13 cellular contexts compared by ENCODE assay signal in the genomic region with DNA sequence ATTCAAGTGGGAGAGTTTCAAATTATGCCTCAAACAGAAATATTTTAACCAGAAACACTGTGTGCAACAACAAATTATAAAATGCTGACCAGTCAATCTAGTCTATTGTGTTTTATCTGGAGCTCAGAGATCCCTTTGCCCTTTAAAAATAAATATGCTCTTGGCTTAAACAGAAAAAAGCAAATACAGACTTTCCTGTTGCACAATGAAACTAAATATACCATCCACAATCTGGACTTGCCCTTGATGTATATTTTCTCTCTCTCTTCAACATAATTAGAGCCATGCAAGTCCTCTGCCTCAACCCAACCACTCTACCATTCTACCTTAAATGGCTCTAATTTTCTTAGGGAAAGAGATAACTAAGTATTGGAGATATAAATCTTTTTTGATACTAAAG.
"Had no signal": no experiment of that assay in that cellular context is flagged by ENCODE, and none has a peak within 500 bp of the region (broad histone marks: within the 10 kb centered on the region; RNA-seq: fewer than 3 reads in every experiment).

No MANE protein-coding gene starts in this region.

- H3K27me3 ChIP-seq: spleen had no signal

- H3K4me1 ChIP-seq: psoas muscle, suprapubic skin had no signal

- DNase-seq: activated CD4-positive, alpha-beta T cell treated with anti-CD3 and anti-CD28 coated beads, Interleukin-2, amount 50 U/mL, for 4 hours; activated CD4-positive, CD25-positive, alpha-beta regulatory T cell treated with anti-CD3 and anti-CD28 coated beads, Interleukin-2, amount 50 U/mL, for 72 hours; activated effector memory CD4-positive, alpha-beta T cell treated with Interleukin-2 at 50 U/mL for 16 hours; activated T-cell treated with anti-CD3 and anti-CD28 coated beads, Interleukin-2, amount 50 U/mL, for 1 hour; amygdala; erythroblast; psoas muscle; spleen; stimulated activated CD4-positive, alpha-beta T cell treated with anti-CD3 and anti-CD28 coated beads, Interleukin-1b, Interleukin-23, amount 100 ng/mL, for 48 hours; stimulated activated naive CD4-positive, alpha-beta T cell treated with Interleukin-2 at 50 U/mL for 16 hours; T-helper 17 cell had no signal

- H3K9me3 ChIP-seq: psoas muscle, spleen, suprapubic skin had no signal

- H3K27ac ChIP-seq: psoas muscle, spleen, suprapubic skin had no signal

- H3K36me3 ChIP-seq: spleen, suprapubic skin had no signal

- ATAC-seq: natural killer cell treated with Interleukin-12 subunit alpha and Interleukin-12 subunit beta and Interleukin-15 and Interleukin-18, amount 100 ng/mL, for 72 hours; psoas muscle; T-helper 17 cell had no signal

- H3K4me3 ChIP-seq: psoas muscle, spleen, suprapubic skin had no signal
